ENCODE assay signal across 17 cellular contexts in genomic region chr11:295351-296205, GRCh38. TPM values are rescaled to one million over a fixed set of nuclear protein-coding genes. Genes with fewer than 3 reads are reported as not detected.
DNase-seq lines count a peak whose midpoint lies in the region; ATAC-seq, FAIRE-seq and TF ChIP-seq lines count a peak whose summit lies in the region.
"Had no signal": no experiment of that assay in that cellular context is flagged by ENCODE, and none has a peak within 500 bp of the region (broad histone marks: within the 10 kb centered on the region; RNA-seq: fewer than 3 reads in every experiment).

No MANE protein-coding gene starts in this region.

- no peak overlapping the region for H3K27ac ChIP-seq in K562 (ENCODE audit: extremely low read depth, low read depth, low read length)
- H3K27ac ChIP-seq: vagina had no signal

- peaks cover 7% of the 10 kb centered on the region for H3K27me3 Mint-ChIP-seq in activated T-cell treated with anti-CD3 and anti-CD28 coated beads, Interleukin-2, amount 50 U/mL, for 4 hours (ENCODE audit: low read depth)
- H3K27me3 Mint-ChIP-seq: central memory CD8-positive, alpha-beta T cell had no signal

- H4K20me1 ChIP-seq in K562 (replicated peaks; ENCODE audit: control insufficient read depth, insufficient read depth, low read length): no peaks in the 10 kb centered on the region

- no peaks in the 10 kb centered on the region for H3K36me3 Mint-ChIP-seq in activated T-cell treated with anti-CD3 and anti-CD28 coated beads, Interleukin-2, amount 50 U/mL, for 4 hours (ENCODE audit: insufficient read depth)

- no peak for FAIRE-seq in K562 (lab: Jason Lieb, UNC)
- FAIRE-seq: TTC549 had no signal

- no peaks in the 10 kb centered on the region for H3K9me3 ChIP-seq in K562 (replicated peaks; ENCODE audit: control insufficient read depth, insufficient read depth, low read depth, low read length)
- H3K9me3 ChIP-seq: Peyer's patch, vagina had no signal

- no peaks in the 10 kb centered on the region for H3K27me3 ChIP-seq in K562 (ENCODE audit: control insufficient read depth in 2 of 2, insufficient read depth in 2 of 2, low read length in 2 of 2)

- H3K4me3 ChIP-seq in K562: no peak overlapping the region
- H3K4me3 ChIP-seq: Peyer's patch, vagina had no signal

- intact Hi-C loops in K562 (cut with micrococcal nuclease) (no loop called here), posterior vena cava (cut with DNase I) (loop anchor here in 1 of 2 donors (5.0 kb wide), 1 partner anchor 207 kb away; no protein-coding TSS in a partner anchor)

- peaks cover 27% of the 10 kb centered on the region for H3K4me1 Mint-ChIP-seq in activated T-cell treated with anti-CD3 and anti-CD28 coated beads, Interleukin-2, amount 50 U/mL, for 4 hours (ENCODE audit: low read depth)

- BruUV-seq in K562 (replicated peaks; lab: Mats Ljungman, UMichigan): TSS peak; percentile 27

- 0 out of 3 replicates have a peak, but pooled peaks cover 4% of the 10 kb centered on the region for H3K79me2 ChIP-seq in K562 (ENCODE audit: control insufficient read depth, insufficient read depth, low read length)

- no peak for TF ChIP-seq CTCF in K562 (IDR thresholded peaks at IDR 0.05 in 2 of 3, conservative IDR thresholded peaks at IDR 0.05 in 1 of 3; ENCODE audit: insufficient read depth in 2 of 3, low read depth in 1 of 3, low read length in 3 of 3)

- H3K36me3 ChIP-seq in K562 (ENCODE audit: control insufficient read depth, insufficient read depth, low read length): peaks cover 50% of the 10 kb centered on the region; the same call in 2 of the 3 replicates
- H3K36me3 ChIP-seq: vagina had no signal

- H3K9me1 ChIP-seq in K562 (ENCODE audit: control insufficient read depth, insufficient read depth, low read length): no peaks in the 10 kb centered on the region

- TF ChIP-seq EP300 in K562 (IDR thresholded peaks at IDR 0.05; ENCODE audit: low read length): no peak

- no peak overlapping the region for H3K4me3 Mint-ChIP-seq in activated T-cell treated with anti-CD3 and anti-CD28 coated beads, Interleukin-2, amount 50 U/mL, for 4 hours
- H3K4me3 Mint-ChIP-seq: central memory CD8-positive, alpha-beta T cell; effector memory CD8-positive, alpha-beta T cell had no signal

- TF ChIP-seq RAD21 in K562 (CRISPR knock-in tag; conservative IDR thresholded peaks at IDR 0.05 in 1 of 2, IDR thresholded peaks at IDR 0.05 in 1 of 2): no peak

- TF ChIP-seq POLR2A in K562 (conservative IDR thresholded peaks at IDR 0.05): no peak

- POLR2A ChIA-PET in K562 (lab: Yijun Ruan, JAX): interaction anchor here (0.7 to 1.0 kb wide), 2 partner anchors 9 to 80 kb away, joined by 3 read pairs; no protein-coding TSS in a partner anchor

- peaks cover 19 to 93% of the 10 kb centered on the region in 2 experiments for H3K4me1 ChIP-seq in K562 (replicated peaks in 1 of 2; ENCODE audit: control insufficient read depth in 2 of 2, insufficient read depth in 2 of 2, low read length in 2 of 2)

- no peak overlapping the region for H3K4me2 ChIP-seq in K562 (ENCODE audit: insufficient read depth, low read length)

- DNase-seq in activated T-cell treated with anti-CD3 and anti-CD28 coated beads, Interleukin-2, amount 50 U/mL, for 4 hours: peak; percentile 5
- no peak for DNase-seq in activated T-cell treated with anti-CD3 and anti-CD28 coated beads for 4 hours
- DNase-seq in K562 (ENCODE audit: extremely low read depth in 1 of 4, low spot score in 3 of 4): no peak
- DNase-seq in posterior vena cava (ENCODE audit: low spot score): peak; percentile 80
- no peak for DNase-seq in MV-4-11 (lab: John Stamatoyannopoulos, UW)
- DNase-seq: effector memory CD8-positive, alpha-beta T cell; hypothalamus; KG1; NCI-H1092 treated with DMSO at 0.1 percent for 48 hours; stimulated activated CD4-positive, alpha-beta T cell treated with anti-CD3 and anti-CD28 coated beads, Interleukin-15, amount 100 ng/mL, for 24 hours had no signal

- in situ Hi-C loops in K562 (cut with MboI): no loop called here

- 75% methylated on average over 23 of the region's 27 CpGs for WGBS in K562 (ENCODE audit: insufficient coverage, low coverage, missing lambda C conversion rate)

- no peak for ATAC-seq in activated T-cell treated with anti-CD3 and anti-CD28 coated beads, Interleukin-2, amount 50 U/mL, for 4 hours
- ATAC-seq in K562 (no peak), GM21723 (IDR thresholded peaks at IDR 0.05; ENCODE audit: unreplicated experiment) (no peak)
- ATAC-seq: effector memory CD8-positive, alpha-beta T cell had no signal

- CTCF ChIA-PET in K562 (lab: Yijun Ruan, JAX; ENCODE audit: low intra/inter-chr PET ratio): no interaction called here

- peak overlapping the region in 1 of 2 experiments; percentile 81; a peak in 2 of 4 replicates for H3K9ac ChIP-seq in K562 (ENCODE audit: insufficient read depth in 1 of 2, low read depth in 2 of 2, low read length in 2 of 2)

- no peaks in the 10 kb centered on the region for H3K9me3 Mint-ChIP-seq in activated T-cell treated with anti-CD3 and anti-CD28 coated beads, Interleukin-2, amount 50 U/mL, for 4 hours
- H3K9me3 Mint-ChIP-seq: central memory CD8-positive, alpha-beta T cell; effector memory CD8-positive, alpha-beta T cell had no signal

- no peak overlapping the region for H2AFZ ChIP-seq in K562 (ENCODE audit: low read depth, low read length)

RNA-seq across cellular contexts. Expression of gene IFITM5, which starts 3.7 kb away (rescaled TPM):
- not detected for total RNA-seq in activated T-cell treated with anti-CD3 and anti-CD28 coated beads, Interleukin-2, amount 50 U/mL, for 4 hours
- not detected in 2 replicates for total RNA-seq in K562 (2011; cell fraction: chromatin; rRNA removed; ENCODE audit: low replicate concordance)
- not detected in 2 replicates for total RNA-seq in K562 (2011; cell fraction: nucleolus; rRNA removed)
- total RNA-seq in K562 (2011; cell fraction: nucleoplasm; rRNA removed): not detected in 2 replicates
- total RNA-seq in K562 (2014; rRNA removed) (not detected in 2 replicates), K562 (2014; rRNA removed; fragmentation: Illumina TruSeq; extraction: Trizol) (not detected in 2 replicates), K562 (2015; rRNA removed; fragmentation: Illumina TruSeq; extraction: Trizol) (not detected in 2 replicates), K562 (2021) (not detected in 2 replicates), posterior vena cava (not detected)
- polyA plus RNA-seq in K562 (2011; rRNA removed) (not detected in 2 replicates), K562 (2014; fragmentation: Illumina TruSeq; extraction: Trizol) (not detected in 2 replicates), K562 (2014; fragmentation: Nextera tagmentation; extraction: Ambion mirVana) (not detected), K562 (2014; rRNA removed) (0.19 TPM in 1 of 2 replicates, not detected in the other)
- not detected in 2 replicates for polyA plus RNA-seq in K562 (2011; cell fraction: cytosol; rRNA removed)
- polyA plus RNA-seq in K562 (2011; cell fraction: nucleus; rRNA removed): not detected in 2 replicates
- polyA plus RNA-seq in K562 (2012): not detected in 2 replicates
- not detected in 2 replicates for polyA minus RNA-seq in K562 (2011; rRNA and poly(A)+ RNA removed)
- not detected in 2 replicates for polyA minus RNA-seq in K562 (2011; cell fraction: cytosol; rRNA and poly(A)+ RNA removed)
- polyA minus RNA-seq in K562 (2011; cell fraction: nucleus; rRNA and poly(A)+ RNA removed): not detected in 2 replicates
- total RNA-seq: activated CD8-positive, alpha-beta memory T cell treated with anti-CD3 and anti-CD28 coated beads for 36 hours; mucosa of gallbladder; Peyer's patch; vagina had no signal

RNA-seq across cellular contexts. Expression of gene PGGHG, which starts 6.7 kb away (rescaled TPM):
- total RNA-seq in activated T-cell treated with anti-CD3 and anti-CD28 coated beads, Interleukin-2, amount 50 U/mL, for 4 hours: 10 to 100 TPM; 16.6 to 76.3 (median 28.3) TPM
- total RNA-seq in K562 (2011; cell fraction: chromatin; rRNA removed; ENCODE audit: low replicate concordance): 121 and 331 TPM in 2 replicates
- total RNA-seq in K562 (2011; cell fraction: nucleolus; rRNA removed): 233 and 250 TPM in 2 replicates
- 139 and 152 TPM in 2 replicates for total RNA-seq in K562 (2011; cell fraction: nucleoplasm; rRNA removed)
- 25.7 and 34.3 TPM in 2 replicates for total RNA-seq in K562 (2014; rRNA removed)
- 3.3 and 5.1 TPM in 2 replicates for total RNA-seq in K562 (2014; rRNA removed; fragmentation: Illumina TruSeq; extraction: Trizol)
- total RNA-seq in K562 (2015; rRNA removed; fragmentation: Illumina TruSeq; extraction: Trizol): 13.8 and 15.2 TPM in 2 replicates
- 55.9 and 73.1 TPM in 2 replicates for total RNA-seq in K562 (2021)
- 18.1 and 48.0 TPM in 2 replicates for polyA plus RNA-seq in K562 (2011; rRNA removed)
- 11.1 and 18.3 TPM in 2 replicates for polyA plus RNA-seq in K562 (2011; cell fraction: cytosol; rRNA removed)
- polyA plus RNA-seq in K562 (2011; cell fraction: nucleus; rRNA removed): 636 and 650 TPM in 2 replicates
- 54.9 and 131 TPM in 2 replicates for polyA plus RNA-seq in K562 (2012)
- 18.3 and 23.2 TPM in 2 replicates for polyA plus RNA-seq in K562 (2014; fragmentation: Illumina TruSeq; extraction: Trizol)
- under 1 TPM; 0.38 to 0.84 TPM for polyA plus RNA-seq in K562 (2014; fragmentation: Nextera tagmentation; extraction: Ambion mirVana)
- 74.2 and 85.1 TPM in 2 replicates for polyA plus RNA-seq in K562 (2014; rRNA removed)
- 2.3 TPM in 2 replicates for polyA minus RNA-seq in K562 (2011; rRNA and poly(A)+ RNA removed)
- 4.9 and 8.6 TPM in 2 replicates for polyA minus RNA-seq in K562 (2011; cell fraction: cytosol; rRNA and poly(A)+ RNA removed)
- 43.4 and 50.0 TPM in 2 replicates for polyA minus RNA-seq in K562 (2011; cell fraction: nucleus; rRNA and poly(A)+ RNA removed)
- 10 to 100 TPM; 18.8 to 20.7 TPM for total RNA-seq in posterior vena cava

RNA-seq across cellular contexts. Expression of gene IFITM2, which starts 12.0 kb away (rescaled TPM):
- 100 to 1,000 TPM; 197 to 257 (median 231) TPM for total RNA-seq in activated T-cell treated with anti-CD3 and anti-CD28 coated beads, Interleukin-2, amount 50 U/mL, for 4 hours
- total RNA-seq in K562 (2011; cell fraction: chromatin; rRNA removed; ENCODE audit: low replicate concordance): 6.5 and 20.8 TPM in 2 replicates
- 47.0 and 138 TPM in 2 replicates for total RNA-seq in K562 (2011; cell fraction: nucleolus; rRNA removed)
- 31.5 and 44.9 TPM in 2 replicates for total RNA-seq in K562 (2011; cell fraction: nucleoplasm; rRNA removed)
- total RNA-seq in K562 (2014; rRNA removed) (52.8 and 187 TPM in 2 replicates), K562 (2014; rRNA removed; fragmentation: Illumina TruSeq; extraction: Trizol) (137 and 145 TPM in 2 replicates), K562 (2015; rRNA removed; fragmentation: Illumina TruSeq; extraction: Trizol) (290 and 356 TPM in 2 replicates), K562 (2021) (693 and 698 TPM in 2 replicates), posterior vena cava (100 to 1,000 TPM; 647 to 724 TPM)
- polyA plus RNA-seq in K562 (2011; rRNA removed) (205 and 655 TPM in 2 replicates), K562 (2014; fragmentation: Illumina TruSeq; extraction: Trizol) (472 and 547 TPM in 2 replicates), K562 (2014; fragmentation: Nextera tagmentation; extraction: Ambion mirVana) (1,000 to 10,000 TPM; 3,629 to 4,872 TPM), K562 (2014; rRNA removed) (255 and 328 TPM in 2 replicates)
- polyA plus RNA-seq in K562 (2011; cell fraction: cytosol; rRNA removed): 600 and 1,150 TPM in 2 replicates
- polyA plus RNA-seq in K562 (2011; cell fraction: nucleus; rRNA removed): 59.9 and 198 TPM in 2 replicates
- polyA plus RNA-seq in K562 (2012): 488 and 506 TPM in 2 replicates
- polyA minus RNA-seq in K562 (2011; rRNA and poly(A)+ RNA removed): 69.9 and 190 TPM in 2 replicates
- 143 and 401 TPM in 2 replicates for polyA minus RNA-seq in K562 (2011; cell fraction: cytosol; rRNA and poly(A)+ RNA removed)
- polyA minus RNA-seq in K562 (2011; cell fraction: nucleus; rRNA and poly(A)+ RNA removed): 14.8 and 71.3 TPM in 2 replicates

RNA-seq across cellular contexts. Expression of gene NLRP6, which starts 17.4 kb away (rescaled TPM):
- total RNA-seq in activated T-cell treated with anti-CD3 and anti-CD28 coated beads, Interleukin-2, amount 50 U/mL, for 4 hours: 1 to 10 TPM in 2 of 3 donors, under 1 TPM in 1; 0.33 to 3.2 (median 1.2) TPM
- total RNA-seq in K562 (2011; cell fraction: chromatin; rRNA removed; ENCODE audit: low replicate concordance): 0.51 TPM in 1 of 2 replicates, not detected in the other
- total RNA-seq in K562 (2011; cell fraction: nucleolus; rRNA removed): 0.26 and 0.67 TPM in 2 replicates
- 0.22 and 0.46 TPM in 2 replicates for total RNA-seq in K562 (2011; cell fraction: nucleoplasm; rRNA removed)
- 0.08 and 0.14 TPM in 2 replicates for total RNA-seq in K562 (2014; rRNA removed)
- total RNA-seq in K562 (2014; rRNA removed; fragmentation: Illumina TruSeq; extraction: Trizol): not detected in 2 replicates
- total RNA-seq in K562 (2015; rRNA removed; fragmentation: Illumina TruSeq; extraction: Trizol): not detected in 2 replicates
- total RNA-seq in K562 (2021): 0.18 TPM in 1 of 2 replicates, not detected in the other
- 0.03 TPM in 1 of 2 replicates, not detected in the other for polyA plus RNA-seq in K562 (2011; rRNA removed)
- polyA plus RNA-seq in K562 (2011; cell fraction: cytosol; rRNA removed): 0.03 TPM in 1 of 2 replicates, not detected in the other
- polyA plus RNA-seq in K562 (2011; cell fraction: nucleus; rRNA removed): 0.06 TPM in 2 replicates
- 0.42 and 0.73 TPM in 2 replicates for polyA plus RNA-seq in K562 (2012)
- not detected in 2 replicates for polyA plus RNA-seq in K562 (2014; fragmentation: Illumina TruSeq; extraction: Trizol)
- polyA plus RNA-seq in K562 (2014; fragmentation: Nextera tagmentation; extraction: Ambion mirVana): not detected
- 0.15 and 0.16 TPM in 2 replicates for polyA plus RNA-seq in K562 (2014; rRNA removed)
- not detected in 2 replicates for polyA minus RNA-seq in K562 (2011; rRNA and poly(A)+ RNA removed)
- not detected in 2 replicates for polyA minus RNA-seq in K562 (2011; cell fraction: cytosol; rRNA and poly(A)+ RNA removed)
- polyA minus RNA-seq in K562 (2011; cell fraction: nucleus; rRNA and poly(A)+ RNA removed): 0.11 TPM in 1 of 2 replicates, not detected in the other
- under 1 TPM; 0.38 to 0.42 TPM for total RNA-seq in posterior vena cava

RNA-seq across cellular contexts. Expression of gene IFITM1, which starts 18.3 kb away (rescaled TPM):
- total RNA-seq in activated T-cell treated with anti-CD3 and anti-CD28 coated beads, Interleukin-2, amount 50 U/mL, for 4 hours: 100 to 1,000 TPM in 2 of 3 donors, 10 to 100 TPM in 1; 99.3 to 144 (median 120) TPM
- 394 and 929 TPM in 2 replicates for total RNA-seq in K562 (2011; cell fraction: chromatin; rRNA removed; ENCODE audit: low replicate concordance)
- total RNA-seq in K562 (2011; cell fraction: nucleolus; rRNA removed): 1,445 and 1,483 TPM in 2 replicates
- 1,061 and 1,262 TPM in 2 replicates for total RNA-seq in K562 (2011; cell fraction: nucleoplasm; rRNA removed)
- total RNA-seq in K562 (2014; rRNA removed) (793 and 818 TPM in 2 replicates), K562 (2014; rRNA removed; fragmentation: Illumina TruSeq; extraction: Trizol) (572 and 787 TPM in 2 replicates), K562 (2015; rRNA removed; fragmentation: Illumina TruSeq; extraction: Trizol) (979 and 985 TPM in 2 replicates), K562 (2021) (691 and 717 TPM in 2 replicates), posterior vena cava (100 to 1,000 TPM; 205 to 275 TPM)
- polyA plus RNA-seq in K562 (2011; rRNA removed) (900 and 1,311 TPM in 2 replicates), K562 (2014; fragmentation: Illumina TruSeq; extraction: Trizol) (1,966 and 1,984 TPM in 2 replicates), K562 (2014; fragmentation: Nextera tagmentation; extraction: Ambion mirVana) (1,000 to 10,000 TPM; 4,252 to 5,579 TPM), K562 (2014; rRNA removed) (974 and 999 TPM in 2 replicates)
- 2,724 and 2,737 TPM in 2 replicates for polyA plus RNA-seq in K562 (2011; cell fraction: cytosol; rRNA removed)
- 780 and 1,049 TPM in 2 replicates for polyA plus RNA-seq in K562 (2011; cell fraction: nucleus; rRNA removed)
- polyA plus RNA-seq in K562 (2012): 1,084 and 1,212 TPM in 2 replicates
- 752 and 801 TPM in 2 replicates for polyA minus RNA-seq in K562 (2011; rRNA and poly(A)+ RNA removed)
- 577 and 662 TPM in 2 replicates for polyA minus RNA-seq in K562 (2011; cell fraction: cytosol; rRNA and poly(A)+ RNA removed)
- 139 and 266 TPM in 2 replicates for polyA minus RNA-seq in K562 (2011; cell fraction: nucleus; rRNA and poly(A)+ RNA removed)

Comparison
In these comparisons a context has a peak if more than half of its experiments do, and no peak if none do; other contexts are left out.
1. DNase-seq: peak in activated T-cell treated with anti-CD3 and anti-CD28 coated beads, Interleukin-2, amount 50 U/mL, for 4 hours (single experiment) and posterior vena cava (single experiment); none in activated T-cell treated with anti-CD3 and anti-CD28 coated beads for 4 hours (single experiment), K562 (0 of 4) and MV-4-11 (single experiment).